In the genomic region with DNA sequence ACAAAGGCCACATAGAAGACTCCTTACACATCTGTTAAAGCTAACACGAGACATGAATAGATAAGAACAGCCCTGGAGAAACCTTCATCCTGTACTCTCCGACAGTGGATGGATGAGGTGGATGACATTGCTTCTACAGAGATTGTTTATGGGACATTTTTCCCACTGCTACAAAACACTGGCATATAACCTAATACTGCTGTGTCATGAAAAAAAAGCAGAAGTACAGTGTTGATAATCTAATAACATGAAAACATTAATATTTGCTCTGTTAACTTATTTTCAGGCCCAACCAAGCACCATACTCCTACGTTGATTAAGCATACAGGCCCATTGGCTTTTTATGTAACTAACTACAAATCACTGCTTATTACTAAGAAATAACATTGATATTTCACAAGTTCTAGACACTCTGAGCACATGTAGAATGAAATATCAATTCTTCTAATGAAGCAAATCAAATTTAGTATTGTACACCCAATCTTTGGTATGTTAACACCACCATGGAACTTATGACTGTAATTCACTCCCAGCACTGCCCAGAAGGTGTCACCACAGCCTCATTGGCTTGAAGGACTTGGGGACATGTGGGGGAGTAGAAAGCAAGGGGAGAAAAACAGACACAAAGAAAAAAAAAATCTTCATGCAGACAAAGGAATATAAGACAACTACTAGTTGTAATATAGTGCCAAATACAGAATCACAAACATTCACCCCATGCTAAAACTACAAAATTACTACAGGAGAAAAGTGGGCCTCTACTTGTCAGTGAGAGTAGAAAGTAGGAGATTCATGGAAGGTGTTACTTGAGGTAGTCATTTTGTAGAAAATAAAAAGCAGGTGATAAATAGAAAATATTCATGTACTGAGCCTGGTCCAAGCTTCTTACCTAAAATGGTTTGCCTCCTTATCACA, we compare ENCODE assay signal across 8 cellular contexts.
DNase-seq lines count a peak whose midpoint lies in the region; ATAC-seq and TF ChIP-seq lines count a peak whose summit lies in the region.

No MANE protein-coding gene starts in this region.

- peak; percentile 93 for TF ChIP-seq CTCF in foreskin fibroblast (IDR thresholded peaks at IDR 0.05; ENCODE audit: low read depth, low read length)

- DNase-seq in Ammon's horn (ENCODE audit: low spot score) = peak; percentile 75
- peak; percentile 13 for DNase-seq in NCI-H446 treated with DMSO at 0.1 percent for 48 hours (lab: John Stamatoyannopoulos, UW)
- peak; percentile 16 for DNase-seq in activated CD8-positive, alpha-beta memory T cell treated with anti-CD3 and anti-CD28 coated beads, Interleukin-2, amount 50 U/mL, for 4 hours
- DNase-seq in foreskin fibroblast = peak; percentile 68 to 85
- DNase-seq in nucleus accumbens (lab: John Stamatoyannopoulos, UW) = peak in 37 of 56 donors; percentile 0 to 67 (median 10)

- peak; percentile 77 for ATAC-seq in GM18517 (IDR thresholded peaks at IDR 0.05; ENCODE audit: unreplicated experiment)
- ATAC-seq in HG03342 (IDR thresholded peaks at IDR 0.05; ENCODE audit: unreplicated experiment) = peak; percentile 93
- no peak for ATAC-seq in GM19324 (IDR thresholded peaks at IDR 0.05; ENCODE audit: low FRiP score, unreplicated experiment)

- H3K4me3 ChIP-seq in foreskin fibroblast (ENCODE audit: low read depth in 1 of 2, low read length in 2 of 2) = no peak overlapping the region

Comparison
In these comparisons a context has a peak if more than half of its experiments do, and no peak if none do; other contexts are left out.
1. DNase-seq: peak in every context shown above with its lines; median percentile 76 in foreskin fibroblast; 75 in Ammon's horn; 16 in activated CD8-positive, alpha-beta memory T cell treated with anti-CD3 and anti-CD28 coated beads, Interleukin-2, amount 50 U/mL, for 4 hours; 13 in NCI-H446 treated with DMSO at 0.1 percent for 48 hours; 10 in nucleus accumbens.